ENCODE assay signal across 6 cellular contexts in the genomic region with DNA sequence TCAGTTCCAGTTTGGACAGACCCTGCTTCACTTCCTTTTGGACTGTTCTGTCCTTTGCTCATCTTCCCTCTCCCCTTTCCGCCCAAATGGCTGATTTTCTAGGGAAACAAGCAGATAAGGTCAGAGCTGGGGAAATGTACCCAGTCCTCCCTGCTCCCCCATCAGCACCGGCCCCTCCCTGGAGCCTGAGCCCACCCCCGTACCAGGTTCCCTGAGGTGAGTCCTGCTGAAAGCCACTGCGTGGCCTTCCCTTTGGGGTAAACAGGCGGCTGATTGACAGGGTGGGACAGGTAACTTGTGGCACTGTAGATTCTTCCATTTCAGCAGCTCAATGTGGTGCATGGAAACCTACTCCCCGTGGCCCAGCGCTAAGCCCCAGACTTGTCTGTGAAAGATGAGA.
"Had no signal": no experiment of that assay in that cellular context is flagged by ENCODE, and none has a peak within 500 bp of the region (broad histone marks: within the 10 kb centered on the region; RNA-seq: fewer than 3 reads in every experiment).

No MANE protein-coding gene starts in this region.

- ATAC-seq: GM23338, K562 had no signal

- H3K27ac ChIP-seq: HL-60 had no signal

- H3K4me3 ChIP-seq: GM23338, K562 had no signal

- DNase-seq: H9, HCEC 1CT, IMR-90 had no signal
